8 cellular contexts compared by ENCODE assay signal in the genomic region with DNA sequence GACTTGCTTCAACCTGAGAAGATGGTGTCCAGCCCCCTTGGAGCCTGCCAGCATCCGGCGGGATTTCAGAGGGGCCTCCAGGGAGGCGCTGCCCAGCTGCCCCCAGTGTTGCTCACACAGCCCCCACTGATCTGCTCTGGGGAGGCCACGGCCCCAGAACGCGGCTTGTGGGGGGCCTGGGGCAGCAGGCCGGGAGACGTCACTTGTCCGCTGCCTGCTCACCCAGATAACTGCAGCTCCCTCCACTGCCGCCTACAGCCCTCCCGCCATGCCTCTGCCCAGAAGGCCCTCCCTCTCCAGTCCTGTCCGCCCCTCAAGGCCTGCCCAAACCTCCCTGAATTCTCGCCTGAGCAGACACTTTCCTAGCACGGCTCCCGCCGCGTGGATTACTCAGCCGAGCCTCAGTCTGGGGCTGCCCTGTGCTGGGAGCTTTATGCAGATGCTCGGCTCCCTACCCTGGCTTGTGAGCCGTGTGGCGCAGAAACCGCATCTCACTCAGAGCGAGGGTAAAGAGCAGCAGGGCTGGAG. TPM values are rescaled to one million over a fixed set of nuclear protein-coding genes. Genes with fewer than 3 reads are reported as not detected.
A peak's percentile ranks its signal among the peaks of the same experiment; 100 is the strongest.
DNase-seq lines count a peak whose midpoint lies in the region; TF ChIP-seq lines count a peak whose summit lies in the region.

No MANE protein-coding gene starts in this region.

- peak overlapping the region; percentile 90 for H3K27ac Mint-ChIP-seq in activated naive CD8-positive, alpha-beta T cell
- no peak overlapping the region for H3K27ac Mint-ChIP-seq in immature natural killer cell

- H3K9me3 Mint-ChIP-seq in activated naive CD8-positive, alpha-beta T cell (ENCODE audit: low read depth): no peaks in the 10 kb centered on the region
- no peaks in the 10 kb centered on the region for H3K9me3 Mint-ChIP-seq in immature natural killer cell

- POLR2A ChIA-PET in AG04449 (lab: Yijun Ruan, JAX): interaction anchor here (2.4 kb wide), 1 partner anchor 42 kb away, joined by 14 read pairs; a partner anchor contains a TSS
- POLR2A ChIA-PET in GM10248 (lab: Yijun Ruan, JAX): no interaction called here

- H3K4me3 Mint-ChIP-seq in activated naive CD8-positive, alpha-beta T cell: peak overlapping the region; percentile 91
- H3K4me3 Mint-ChIP-seq in immature natural killer cell: peak overlapping the region in 4 of 5 donors; percentile 63 to 82 (median 76)

- no peaks in the 10 kb centered on the region for H3K36me3 Mint-ChIP-seq in activated naive CD8-positive, alpha-beta T cell
- no peaks in the 10 kb centered on the region for H3K36me3 Mint-ChIP-seq in immature natural killer cell

- peaks cover 20% of the 10 kb centered on the region for H3K4me1 Mint-ChIP-seq in activated naive CD8-positive, alpha-beta T cell (ENCODE audit: low read depth)
- peaks cover 13 to 16% of the 10 kb centered on the region in 2 donors for H3K4me1 Mint-ChIP-seq in immature natural killer cell

- peaks cover 12% of the 10 kb centered on the region for H3K27me3 Mint-ChIP-seq in activated naive CD8-positive, alpha-beta T cell
- H3K27me3 Mint-ChIP-seq in immature natural killer cell (ENCODE audit: low read depth in 3 of 3): peaks cover 16 to 32% (median 29%) of the 10 kb centered on the region in 3 donors

- peak overlapping the region; percentile 29 for H3K4me3 ChIP-seq in AG04449 (ENCODE audit: low read depth, low read length)

- DNase-seq in AG04449 (ENCODE audit: low read depth, low spot score) (no peak), KBM-7 (peak; percentile 25), immature natural killer cell (no peak), GM10248 (ENCODE audit: extremely low spot score) (no peak), cerebellar nuclear complex (lab: John Stamatoyannopoulos, UW) (no peak), NOMO-1 treated with DMSO at 0.1 percent for 48 hours (lab: John Stamatoyannopoulos, UW; ENCODE audit: unreplicated experiment) (no peak)
- peak; percentile 30 to 59 (median 36) for DNase-seq in stimulated activated CD4-positive, alpha-beta T cell treated with anti-CD3 and anti-CD28 coated beads, TNF-alpha, amount 100 ng/mL, for 24 hours (ENCODE audit: low read depth in 3 of 3)

- no peak for TF ChIP-seq CTCF in AG04449 (IDR thresholded peaks at IDR 0.05; ENCODE audit: insufficient read depth, low read length, missing control alignments)
- TF ChIP-seq CTCF in GM10248 (IDR thresholded peaks at IDR 0.05; ENCODE audit: control extremely low read depth, extremely low read depth, low read depth, missing control alignments): no peak

- CTCF ChIA-PET in AG04449 (lab: Yijun Ruan, JAX): interaction anchor here (1.1 to 6.0 kb wide), 5 partner anchors 35 to 340 kb away, joined by 3 to 45 read pairs (median 3); no protein-coding TSS in a partner anchor
- CTCF ChIA-PET in GM10248 (lab: Yijun Ruan, JAX): interaction anchor here (1.1 to 11.1 kb wide), 3 partner anchors 15 to 882 kb away, joined by 3 to 202 read pairs (median 3); a partner anchor contains a TSS

- in situ Hi-C loops in KBM-7 (cut with MboI; ENCODE audit: low pct_unique_long_range_greater_than_20kb, low sequenced_read_pairs): loop anchor here (25.0 kb wide), 1 partner anchor 312 kb away; a partner anchor contains a TSS

RNA-seq across cellular contexts. Expression of a gene that starts 17.2 kb away (rescaled TPM):
- polyA plus RNA-seq in immature natural killer cell: not detected

RNA-seq across cellular contexts. Expression of a gene that starts 19.1 kb away (rescaled TPM):
- polyA plus RNA-seq in immature natural killer cell: 10 to 100 TPM; 17.7 to 19.5 (median 18.1) TPM

RNA-seq across cellular contexts. Expression of a gene that starts 42.0 kb away (rescaled TPM):
- 100 to 1,000 TPM; 132 to 151 (median 140) TPM for polyA plus RNA-seq in immature natural killer cell

Comparison
In these comparisons a context has a peak if more than half of its experiments do, and no peak if none do; other contexts are left out.
1. DNase-seq: peak in KBM-7 (single experiment) and stimulated activated CD4-positive, alpha-beta T cell treated with anti-CD3 and anti-CD28 coated beads, TNF-alpha, amount 100 ng/mL, for 24 hours (3 of 3); none in AG04449 (single experiment), immature natural killer cell (0 of 3), GM10248 (single experiment), cerebellar nuclear complex (0 of 2) and NOMO-1 treated with DMSO at 0.1 percent for 48 hours (single experiment).